In genomic region chr1:248873993-248874671, GRCh38 we compare ENCODE assay signal across 1 cellular context.
TF ChIP-seq lines count a peak whose summit lies in the region.

No MANE protein-coding gene starts in this region.

TF ChIP-seq in HepG2, 621 proteins besides CTCF, POLR2A, EP300 and RAD21 (continued from another document and continues in another):
- no peak for TF ChIP-seq UBTF (CRISPR knock-in tag; IDR thresholded peaks at IDR 0.05)
- TF ChIP-seq REPIN1 (CRISPR knock-in tag; IDR thresholded peaks at IDR 0.05; ENCODE audit: borderline replicate concordance, low read depth) = 0 out of 2 replicates have a peak, but pooled peaks have one; percentile 25
- TF ChIP-seq ZNF501 (CRISPR knock-in tag; IDR thresholded peaks at IDR 0.05) = peak; percentile 5; the same call in 1 of the 2 replicates
- no peak for TF ChIP-seq HMG20B (CRISPR knock-in tag; conservative IDR thresholded peaks at IDR 0.05)
- TF ChIP-seq ZNF564 (CRISPR knock-in tag; IDR thresholded peaks at IDR 0.05) = no peak
- 0 out of 2 replicates have a peak, but pooled peaks have one; percentile 10 for TF ChIP-seq ZNF557 (CRISPR knock-in tag; IDR thresholded peaks at IDR 0.05)
- TF ChIP-seq, protein P1, sequence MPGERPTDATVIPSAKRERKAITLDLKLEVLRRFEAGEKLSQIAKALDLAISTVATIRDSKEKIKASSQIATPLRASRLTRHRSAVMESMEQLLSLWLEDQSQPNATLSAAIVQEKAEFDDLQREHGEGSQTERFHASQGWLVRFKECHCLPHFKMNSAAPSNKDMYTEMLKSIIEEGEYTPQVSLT (CRISPR knock-in tag; IDR thresholded peaks at IDR 0.05; ENCODE audit: borderline replicate concordance, low read depth) = peak; percentile 95; the same call in 1 of the 2 replicates
- TF ChIP-seq ZNF101 (CRISPR knock-in tag; IDR thresholded peaks at IDR 0.05; ENCODE audit: borderline replicate concordance, low read depth) = no peak
- TF ChIP-seq ZNF329 (CRISPR knock-in tag; IDR thresholded peaks at IDR 0.05; ENCODE audit: low read depth) = 0 out of 2 replicates have a peak, but pooled peaks have one; percentile 58
- no peak for TF ChIP-seq TCF7 (IDR thresholded peaks at IDR 0.05; ENCODE audit: low read depth)
- peak; percentile 83; the same call in 1 of the 2 replicates for TF ChIP-seq CHD4 (IDR thresholded peaks at IDR 0.05; ENCODE audit: borderline replicate concordance, low read length)
- peak; percentile 14; the same call in 1 of the 2 replicates for TF ChIP-seq RXRB (CRISPR knock-in tag; IDR thresholded peaks at IDR 0.05; ENCODE audit: borderline replicate concordance)
- TF ChIP-seq ZNF263 (CRISPR knock-in tag; IDR thresholded peaks at IDR 0.05) = no peak; the same call in 1 of the 2 replicates
- TF ChIP-seq, protein P2, sequence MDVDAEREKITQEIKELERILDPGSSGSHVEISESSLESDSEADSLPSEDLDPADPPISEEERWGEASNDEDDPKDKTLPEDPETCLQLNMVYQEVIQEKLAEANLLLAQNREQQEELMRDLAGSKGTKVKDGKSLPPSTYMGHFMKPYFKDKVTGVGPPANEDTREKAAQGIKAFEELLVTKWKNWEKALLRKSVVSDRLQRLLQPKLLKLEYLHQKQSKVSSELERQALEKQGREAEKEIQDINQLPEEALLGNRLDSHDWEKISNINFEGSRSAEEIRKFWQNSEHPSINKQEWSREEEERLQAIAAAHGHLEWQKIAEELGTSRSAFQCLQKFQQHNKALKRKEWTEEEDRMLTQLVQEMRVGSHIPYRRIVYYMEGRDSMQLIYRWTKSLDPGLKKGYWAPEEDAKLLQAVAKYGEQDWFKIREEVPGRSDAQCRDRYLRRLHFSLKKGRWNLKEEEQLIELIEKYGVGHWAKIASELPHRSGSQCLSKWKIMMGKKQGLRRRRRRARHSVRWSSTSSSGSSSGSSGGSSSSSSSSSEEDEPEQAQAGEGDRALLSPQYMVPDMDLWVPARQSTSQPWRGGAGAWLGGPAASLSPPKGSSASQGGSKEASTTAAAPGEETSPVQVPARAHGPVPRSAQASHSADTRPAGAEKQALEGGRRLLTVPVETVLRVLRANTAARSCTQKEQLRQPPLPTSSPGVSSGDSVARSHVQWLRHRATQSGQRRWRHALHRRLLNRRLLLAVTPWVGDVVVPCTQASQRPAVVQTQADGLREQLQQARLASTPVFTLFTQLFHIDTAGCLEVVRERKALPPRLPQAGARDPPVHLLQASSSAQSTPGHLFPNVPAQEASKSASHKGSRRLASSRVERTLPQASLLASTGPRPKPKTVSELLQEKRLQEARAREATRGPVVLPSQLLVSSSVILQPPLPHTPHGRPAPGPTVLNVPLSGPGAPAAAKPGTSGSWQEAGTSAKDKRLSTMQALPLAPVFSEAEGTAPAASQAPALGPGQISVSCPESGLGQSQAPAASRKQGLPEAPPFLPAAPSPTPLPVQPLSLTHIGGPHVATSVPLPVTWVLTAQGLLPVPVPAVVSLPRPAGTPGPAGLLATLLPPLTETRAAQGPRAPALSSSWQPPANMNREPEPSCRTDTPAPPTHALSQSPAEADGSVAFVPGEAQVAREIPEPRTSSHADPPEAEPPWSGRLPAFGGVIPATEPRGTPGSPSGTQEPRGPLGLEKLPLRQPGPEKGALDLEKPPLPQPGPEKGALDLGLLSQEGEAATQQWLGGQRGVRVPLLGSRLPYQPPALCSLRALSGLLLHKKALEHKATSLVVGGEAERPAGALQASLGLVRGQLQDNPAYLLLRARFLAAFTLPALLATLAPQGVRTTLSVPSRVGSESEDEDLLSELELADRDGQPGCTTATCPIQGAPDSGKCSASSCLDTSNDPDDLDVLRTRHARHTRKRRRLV (CRISPR knock-in tag; IDR thresholded peaks at IDR 0.05) = peak; percentile 4; the same call in 1 of the 2 replicates
- no peak for TF ChIP-seq ZNF552 (CRISPR knock-in tag; IDR thresholded peaks at IDR 0.05; ENCODE audit: borderline replicate concordance)
- no peak for TF ChIP-seq LCORL (IDR thresholded peaks at IDR 0.05)
- no peak; the same call in 1 of the 2 replicates for TF ChIP-seq LCORL (CRISPR knock-in tag; IDR thresholded peaks at IDR 0.05)
- TF ChIP-seq SIX4 (CRISPR knock-in tag; IDR thresholded peaks at IDR 0.05) = no peak
- no peak; the same call in 1 of the 2 replicates for TF ChIP-seq ZNF317 (CRISPR knock-in tag; IDR thresholded peaks at IDR 0.05)
- 0 out of 2 replicates have a peak, but pooled peaks have one; percentile 4 for TF ChIP-seq KMT2B (CRISPR knock-in tag; IDR thresholded peaks at IDR 0.05)
- no peak for TF ChIP-seq NFRKB (IDR thresholded peaks at IDR 0.05)
- TF ChIP-seq ZNF17 (CRISPR knock-in tag; IDR thresholded peaks at IDR 0.05) = no peak
- TF ChIP-seq, protein P3, sequence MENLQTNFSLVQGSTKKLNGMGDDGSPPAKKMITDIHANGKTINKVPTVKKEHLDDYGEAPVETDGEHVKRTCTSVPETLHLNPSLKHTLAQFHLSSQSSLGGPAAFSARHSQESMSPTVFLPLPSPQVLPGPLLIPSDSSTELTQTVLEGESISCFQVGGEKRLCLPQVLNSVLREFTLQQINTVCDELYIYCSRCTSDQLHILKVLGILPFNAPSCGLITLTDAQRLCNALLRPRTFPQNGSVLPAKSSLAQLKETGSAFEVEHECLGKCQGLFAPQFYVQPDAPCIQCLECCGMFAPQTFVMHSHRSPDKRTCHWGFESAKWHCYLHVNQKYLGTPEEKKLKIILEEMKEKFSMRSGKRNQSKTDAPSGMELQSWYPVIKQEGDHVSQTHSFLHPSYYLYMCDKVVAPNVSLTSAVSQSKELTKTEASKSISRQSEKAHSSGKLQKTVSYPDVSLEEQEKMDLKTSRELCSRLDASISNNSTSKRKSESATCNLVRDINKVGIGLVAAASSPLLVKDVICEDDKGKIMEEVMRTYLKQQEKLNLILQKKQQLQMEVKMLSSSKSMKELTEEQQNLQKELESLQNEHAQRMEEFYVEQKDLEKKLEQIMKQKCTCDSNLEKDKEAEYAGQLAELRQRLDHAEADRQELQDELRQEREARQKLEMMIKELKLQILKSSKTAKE (CRISPR knock-in tag; IDR thresholded peaks at IDR 0.05; ENCODE audit: borderline replicate concordance) = no peak
- peak; percentile 9; the same call in 1 of the 2 replicates for TF ChIP-seq SALL1 (CRISPR knock-in tag; IDR thresholded peaks at IDR 0.05)
- TF ChIP-seq, protein P4, sequence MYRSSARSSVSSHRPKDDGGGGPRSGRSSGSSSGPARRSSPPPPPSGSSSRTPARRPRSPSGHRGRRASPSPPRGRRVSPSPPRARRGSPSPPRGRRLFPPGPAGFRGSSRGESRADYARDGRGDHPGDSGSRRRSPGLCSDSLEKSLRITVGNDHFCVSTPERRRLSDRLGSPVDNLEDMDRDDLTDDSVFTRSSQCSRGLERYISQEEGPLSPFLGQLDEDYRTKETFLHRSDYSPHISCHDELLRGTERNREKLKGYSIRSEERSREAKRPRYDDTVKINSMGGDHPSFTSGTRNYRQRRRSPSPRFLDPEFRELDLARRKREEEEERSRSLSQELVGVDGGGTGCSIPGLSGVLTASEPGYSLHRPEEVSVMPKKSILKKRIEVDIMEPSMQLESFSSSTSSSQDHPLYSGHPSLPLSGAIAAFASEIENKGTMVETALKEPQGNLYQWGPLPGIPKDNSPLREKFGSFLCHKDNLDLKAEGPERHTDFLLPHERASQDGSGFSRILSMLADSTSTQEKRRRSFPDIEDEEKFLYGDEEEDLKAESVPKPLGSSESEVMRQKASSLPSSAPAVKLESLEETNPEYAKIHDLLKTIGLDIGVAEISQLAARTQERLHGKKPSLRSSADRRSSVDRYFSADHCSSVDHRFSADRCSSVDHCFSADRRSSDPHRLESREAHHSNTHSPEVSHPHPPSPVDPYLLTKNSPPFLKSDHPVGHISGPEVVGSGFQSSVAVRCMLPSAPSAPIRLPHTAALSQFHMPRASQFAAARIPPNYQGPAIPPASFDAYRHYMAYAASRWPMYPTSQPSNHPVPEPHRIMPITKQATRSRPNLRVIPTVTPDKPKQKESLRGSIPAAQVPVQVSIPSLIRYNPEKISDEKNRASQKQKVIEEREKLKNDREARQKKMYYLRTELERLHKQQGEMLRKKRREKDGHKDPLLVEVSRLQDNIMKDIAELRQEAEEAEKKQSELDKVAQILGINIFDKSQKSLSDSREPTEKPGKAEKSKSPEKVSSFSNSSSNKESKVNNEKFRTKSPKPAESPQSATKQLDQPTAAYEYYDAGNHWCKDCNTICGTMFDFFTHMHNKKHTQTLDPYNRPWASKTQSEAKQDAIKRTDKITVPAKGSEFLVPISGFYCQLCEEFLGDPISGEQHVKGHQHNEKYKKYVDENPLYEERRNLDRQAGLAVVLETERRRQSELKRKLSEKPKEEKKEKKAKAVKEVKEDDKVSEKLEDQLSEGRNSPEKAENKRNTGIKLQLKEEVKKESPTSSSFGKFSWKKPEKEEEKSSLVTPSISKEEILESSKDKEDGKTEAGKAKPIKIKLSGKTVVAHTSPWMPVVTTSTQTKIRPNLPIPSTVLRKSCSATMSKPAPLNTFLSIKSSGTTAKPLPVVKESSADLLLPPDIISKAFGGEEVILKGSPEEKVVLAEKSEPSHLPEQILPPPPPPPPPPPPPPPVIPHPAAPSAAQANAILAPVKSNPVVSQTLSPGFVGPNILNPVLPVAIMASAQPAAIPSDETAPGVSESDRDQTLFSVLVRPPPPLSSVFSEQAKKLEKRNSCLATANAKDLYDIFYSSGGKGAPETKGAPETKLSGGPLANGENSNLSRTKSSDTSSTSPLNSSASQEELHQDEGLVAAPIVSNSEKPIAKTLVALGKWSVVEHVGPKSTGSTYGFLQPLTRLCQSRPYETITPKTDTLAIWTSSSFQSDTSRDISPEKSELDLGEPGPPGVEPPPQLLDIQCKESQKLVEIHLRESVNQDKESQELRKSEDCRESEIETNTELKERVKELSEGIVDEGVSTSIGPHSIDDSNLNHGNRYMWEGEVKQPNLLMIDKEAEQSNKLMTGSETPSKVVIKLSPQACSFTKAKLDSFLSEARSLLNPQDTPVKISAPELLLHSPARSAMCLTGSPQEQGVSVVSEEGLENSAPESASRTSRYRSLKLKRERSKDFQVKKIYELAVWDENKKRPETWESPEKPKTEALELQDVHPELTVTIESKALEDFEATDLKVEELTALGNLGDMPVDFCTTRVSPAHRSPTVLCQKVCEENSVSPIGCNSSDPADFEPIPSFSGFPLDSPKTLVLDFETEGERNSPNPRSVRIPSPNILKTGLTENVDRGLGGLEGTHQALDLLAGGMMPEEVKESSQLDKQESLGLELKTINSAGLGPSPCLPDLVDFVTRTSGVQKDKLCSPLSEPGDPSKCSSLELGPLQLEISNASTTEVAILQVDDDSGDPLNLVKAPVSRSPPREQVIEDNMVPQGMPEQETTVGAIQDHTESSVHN (CRISPR knock-in tag; IDR thresholded peaks at IDR 0.05) = no peak
- TF ChIP-seq TFDP2 (CRISPR knock-in tag; IDR thresholded peaks at IDR 0.05) = no peak
- TF ChIP-seq RAD51 (IDR thresholded peaks at IDR 0.05; ENCODE audit: borderline replicate concordance) = no peak
- no peak for TF ChIP-seq NRL (CRISPR knock-in tag; IDR thresholded peaks at IDR 0.05; ENCODE audit: borderline replicate concordance)
- TF ChIP-seq SOX6 (IDR thresholded peaks at IDR 0.05) = no peak
- TF ChIP-seq SOX6 (CRISPR knock-in tag; IDR thresholded peaks at IDR 0.05) = peak; percentile 41
- TF ChIP-seq SP4 (CRISPR knock-in tag; IDR thresholded peaks at IDR 0.05) = no peak
- TF ChIP-seq ZC3H13 (CRISPR knock-in tag; IDR thresholded peaks at IDR 0.05) = no peak
- TF ChIP-seq SMAD3 (CRISPR knock-in tag; IDR thresholded peaks at IDR 0.05) = no peak
- TF ChIP-seq ZNF713 (CRISPR knock-in tag; IDR thresholded peaks at IDR 0.05) = no peak
- no peak for TF ChIP-seq HNF4G (IDR thresholded peaks at IDR 0.05; ENCODE audit: borderline replicate concordance, low read depth, low read length)
- no peak for TF ChIP-seq HNF4G (CRISPR knock-in tag; IDR thresholded peaks at IDR 0.05; ENCODE audit: borderline replicate concordance, low read depth)
